Comparison of ENCODE assay signal across 1 cellular context in genomic region chr13:26476111-26476743, GRCh38.
A peak's percentile ranks its signal among the peaks of the same experiment; 100 is the strongest.
TF ChIP-seq lines count a peak whose summit lies in the region.

No MANE protein-coding gene starts in this region.

TF ChIP-seq in HepG2, 621 proteins besides CTCF, POLR2A, EP300 and RAD21 (continued from another document and continues in another):
- TF ChIP-seq, protein P1, sequence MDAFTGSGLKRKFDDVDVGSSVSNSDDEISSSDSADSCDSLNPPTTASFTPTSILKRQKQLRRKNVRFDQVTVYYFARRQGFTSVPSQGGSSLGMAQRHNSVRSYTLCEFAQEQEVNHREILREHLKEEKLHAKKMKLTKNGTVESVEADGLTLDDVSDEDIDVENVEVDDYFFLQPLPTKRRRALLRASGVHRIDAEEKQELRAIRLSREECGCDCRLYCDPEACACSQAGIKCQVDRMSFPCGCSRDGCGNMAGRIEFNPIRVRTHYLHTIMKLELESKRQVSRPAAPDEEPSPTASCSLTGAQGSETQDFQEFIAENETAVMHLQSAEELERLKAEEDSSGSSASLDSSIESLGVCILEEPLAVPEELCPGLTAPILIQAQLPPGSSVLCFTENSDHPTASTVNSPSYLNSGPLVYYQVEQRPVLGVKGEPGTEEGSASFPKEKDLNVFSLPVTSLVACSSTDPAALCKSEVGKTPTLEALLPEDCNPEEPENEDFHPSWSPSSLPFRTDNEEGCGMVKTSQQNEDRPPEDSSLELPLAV (CRISPR knock-in tag; conservative IDR thresholded peaks at IDR 0.05; ENCODE audit: low read depth) = no peak
- TF ChIP-seq NR2C2 (CRISPR knock-in tag; IDR thresholded peaks at IDR 0.05; ENCODE audit: borderline replicate concordance) = peak; percentile 21; the same call in 1 of the 2 replicates
- TF ChIP-seq DDIT3 (CRISPR knock-in tag; IDR thresholded peaks at IDR 0.05) = no peak
- TF ChIP-seq RARA (CRISPR knock-in tag; IDR thresholded peaks at IDR 0.05) = 0 out of 2 replicates have a peak, but pooled peaks have one; percentile 30
- no peak for TF ChIP-seq NCOA1 (CRISPR knock-in tag; IDR thresholded peaks at IDR 0.05)
- no peak for TF ChIP-seq ZNF570 (CRISPR knock-in tag; IDR thresholded peaks at IDR 0.05; ENCODE audit: borderline replicate concordance)
- TF ChIP-seq ZNF691 (CRISPR knock-in tag; IDR thresholded peaks at IDR 0.05; ENCODE audit: borderline replicate concordance, low read depth) = 0 out of 2 replicates have a peak, but pooled peaks have one; percentile 38
- TF ChIP-seq, protein P2, sequence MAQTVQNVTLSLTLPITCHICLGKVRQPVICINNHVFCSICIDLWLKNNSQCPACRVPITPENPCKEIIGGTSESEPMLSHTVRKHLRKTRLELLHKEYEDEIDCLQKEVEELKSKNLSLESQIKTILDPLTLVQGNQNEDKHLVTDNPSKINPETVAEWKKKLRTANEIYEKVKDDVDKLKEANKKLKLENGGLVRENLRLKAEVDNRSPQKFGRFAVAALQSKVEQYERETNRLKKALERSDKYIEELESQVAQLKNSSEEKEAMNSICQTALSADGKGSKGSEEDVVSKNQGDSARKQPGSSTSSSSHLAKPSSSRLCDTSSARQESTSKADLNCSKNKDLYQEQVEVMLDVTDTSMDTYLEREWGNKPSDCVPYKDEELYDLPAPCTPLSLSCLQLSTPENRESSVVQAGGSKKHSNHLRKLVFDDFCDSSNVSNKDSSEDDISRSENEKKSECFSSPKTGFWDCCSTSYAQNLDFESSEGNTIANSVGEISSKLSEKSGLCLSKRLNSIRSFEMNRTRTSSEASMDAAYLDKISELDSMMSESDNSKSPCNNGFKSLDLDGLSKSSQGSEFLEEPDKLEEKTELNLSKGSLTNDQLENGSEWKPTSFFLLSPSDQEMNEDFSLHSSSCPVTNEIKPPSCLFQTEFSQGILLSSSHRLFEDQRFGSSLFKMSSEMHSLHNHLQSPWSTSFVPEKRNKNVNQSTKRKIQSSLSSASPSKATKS (CRISPR knock-in tag; IDR thresholded peaks at IDR 0.05) = no peak
- TF ChIP-seq ESRRA (CRISPR knock-in tag; IDR thresholded peaks at IDR 0.05; ENCODE audit: low read depth) = peak; percentile 77; the same call in 1 of the 2 replicates
- no peak for TF ChIP-seq ZNF557 (CRISPR knock-in tag; IDR thresholded peaks at IDR 0.05)
- no peak for TF ChIP-seq SMC3 (IDR thresholded peaks at IDR 0.05; ENCODE audit: low read length)
- TF ChIP-seq, protein P3, sequence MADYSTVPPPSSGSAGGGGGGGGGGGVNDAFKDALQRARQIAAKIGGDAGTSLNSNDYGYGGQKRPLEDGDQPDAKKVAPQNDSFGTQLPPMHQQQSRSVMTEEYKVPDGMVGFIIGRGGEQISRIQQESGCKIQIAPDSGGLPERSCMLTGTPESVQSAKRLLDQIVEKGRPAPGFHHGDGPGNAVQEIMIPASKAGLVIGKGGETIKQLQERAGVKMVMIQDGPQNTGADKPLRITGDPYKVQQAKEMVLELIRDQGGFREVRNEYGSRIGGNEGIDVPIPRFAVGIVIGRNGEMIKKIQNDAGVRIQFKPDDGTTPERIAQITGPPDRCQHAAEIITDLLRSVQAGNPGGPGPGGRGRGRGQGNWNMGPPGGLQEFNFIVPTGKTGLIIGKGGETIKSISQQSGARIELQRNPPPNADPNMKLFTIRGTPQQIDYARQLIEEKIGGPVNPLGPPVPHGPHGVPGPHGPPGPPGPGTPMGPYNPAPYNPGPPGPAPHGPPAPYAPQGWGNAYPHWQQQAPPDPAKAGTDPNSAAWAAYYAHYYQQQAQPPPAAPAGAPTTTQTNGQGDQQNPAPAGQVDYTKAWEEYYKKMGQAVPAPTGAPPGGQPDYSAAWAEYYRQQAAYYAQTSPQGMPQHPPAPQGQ (CRISPR knock-in tag; IDR thresholded peaks at IDR 0.05; ENCODE audit: borderline replicate concordance) = no peak
- TF ChIP-seq IRF2 (CRISPR knock-in tag; IDR thresholded peaks at IDR 0.05) = no peak
- TF ChIP-seq, protein P4, sequence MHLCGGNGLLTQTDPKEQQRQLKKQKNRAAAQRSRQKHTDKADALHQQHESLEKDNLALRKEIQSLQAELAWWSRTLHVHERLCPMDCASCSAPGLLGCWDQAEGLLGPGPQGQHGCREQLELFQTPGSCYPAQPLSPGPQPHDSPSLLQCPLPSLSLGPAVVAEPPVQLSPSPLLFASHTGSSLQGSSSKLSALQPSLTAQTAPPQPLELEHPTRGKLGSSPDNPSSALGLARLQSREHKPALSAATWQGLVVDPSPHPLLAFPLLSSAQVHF (CRISPR knock-in tag; IDR thresholded peaks at IDR 0.05) = no peak
- TF ChIP-seq, protein P5, sequence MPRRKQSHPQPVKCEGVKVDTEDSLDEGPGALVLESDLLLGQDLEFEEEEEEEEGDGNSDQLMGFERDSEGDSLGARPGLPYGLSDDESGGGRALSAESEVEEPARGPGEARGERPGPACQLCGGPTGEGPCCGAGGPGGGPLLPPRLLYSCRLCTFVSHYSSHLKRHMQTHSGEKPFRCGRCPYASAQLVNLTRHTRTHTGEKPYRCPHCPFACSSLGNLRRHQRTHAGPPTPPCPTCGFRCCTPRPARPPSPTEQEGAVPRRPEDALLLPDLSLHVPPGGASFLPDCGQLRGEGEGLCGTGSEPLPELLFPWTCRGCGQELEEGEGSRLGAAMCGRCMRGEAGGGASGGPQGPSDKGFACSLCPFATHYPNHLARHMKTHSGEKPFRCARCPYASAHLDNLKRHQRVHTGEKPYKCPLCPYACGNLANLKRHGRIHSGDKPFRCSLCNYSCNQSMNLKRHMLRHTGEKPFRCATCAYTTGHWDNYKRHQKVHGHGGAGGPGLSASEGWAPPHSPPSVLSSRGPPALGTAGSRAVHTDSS (CRISPR knock-in tag; conservative IDR thresholded peaks at IDR 0.05) = no peak
- TF ChIP-seq, protein P6, sequence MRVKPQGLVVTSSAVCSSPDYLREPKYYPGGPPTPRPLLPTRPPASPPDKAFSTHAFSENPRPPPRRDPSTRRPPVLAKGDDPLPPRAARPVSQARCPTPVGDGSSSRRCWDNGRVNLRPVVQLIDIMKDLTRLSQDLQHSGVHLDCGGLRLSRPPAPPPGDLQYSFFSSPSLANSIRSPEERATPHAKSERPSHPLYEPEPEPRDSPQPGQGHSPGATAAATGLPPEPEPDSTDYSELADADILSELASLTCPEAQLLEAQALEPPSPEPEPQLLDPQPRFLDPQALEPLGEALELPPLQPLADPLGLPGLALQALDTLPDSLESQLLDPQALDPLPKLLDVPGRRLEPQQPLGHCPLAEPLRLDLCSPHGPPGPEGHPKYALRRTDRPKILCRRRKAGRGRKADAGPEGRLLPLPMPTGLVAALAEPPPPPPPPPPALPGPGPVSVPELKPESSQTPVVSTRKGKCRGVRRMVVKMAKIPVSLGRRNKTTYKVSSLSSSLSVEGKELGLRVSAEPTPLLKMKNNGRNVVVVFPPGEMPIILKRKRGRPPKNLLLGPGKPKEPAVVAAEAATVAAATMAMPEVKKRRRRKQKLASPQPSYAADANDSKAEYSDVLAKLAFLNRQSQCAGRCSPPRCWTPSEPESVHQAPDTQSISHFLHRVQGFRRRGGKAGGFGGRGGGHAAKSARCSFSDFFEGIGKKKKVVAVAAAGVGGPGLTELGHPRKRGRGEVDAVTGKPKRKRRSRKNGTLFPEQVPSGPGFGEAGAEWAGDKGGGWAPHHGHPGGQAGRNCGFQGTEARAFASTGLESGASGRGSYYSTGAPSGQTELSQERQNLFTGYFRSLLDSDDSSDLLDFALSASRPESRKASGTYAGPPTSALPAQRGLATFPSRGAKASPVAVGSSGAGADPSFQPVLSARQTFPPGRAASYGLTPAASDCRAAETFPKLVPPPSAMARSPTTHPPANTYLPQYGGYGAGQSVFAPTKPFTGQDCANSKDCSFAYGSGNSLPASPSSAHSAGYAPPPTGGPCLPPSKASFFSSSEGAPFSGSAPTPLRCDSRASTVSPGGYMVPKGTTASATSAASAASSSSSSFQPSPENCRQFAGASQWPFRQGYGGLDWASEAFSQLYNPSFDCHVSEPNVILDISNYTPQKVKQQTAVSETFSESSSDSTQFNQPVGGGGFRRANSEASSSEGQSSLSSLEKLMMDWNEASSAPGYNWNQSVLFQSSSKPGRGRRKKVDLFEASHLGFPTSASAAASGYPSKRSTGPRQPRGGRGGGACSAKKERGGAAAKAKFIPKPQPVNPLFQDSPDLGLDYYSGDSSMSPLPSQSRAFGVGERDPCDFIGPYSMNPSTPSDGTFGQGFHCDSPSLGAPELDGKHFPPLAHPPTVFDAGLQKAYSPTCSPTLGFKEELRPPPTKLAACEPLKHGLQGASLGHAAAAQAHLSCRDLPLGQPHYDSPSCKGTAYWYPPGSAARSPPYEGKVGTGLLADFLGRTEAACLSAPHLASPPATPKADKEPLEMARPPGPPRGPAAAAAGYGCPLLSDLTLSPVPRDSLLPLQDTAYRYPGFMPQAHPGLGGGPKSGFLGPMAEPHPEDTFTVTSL (CRISPR knock-in tag; IDR thresholded peaks at IDR 0.05; ENCODE audit: borderline replicate concordance) = no peak
- no peak for TF ChIP-seq BHLHE40 (IDR thresholded peaks at IDR 0.05; ENCODE audit: low read length)
- TF ChIP-seq ZFP62 (CRISPR knock-in tag; IDR thresholded peaks at IDR 0.05) = no peak
- no peak for TF ChIP-seq ZNF232 (CRISPR knock-in tag; IDR thresholded peaks at IDR 0.05; ENCODE audit: borderline replicate concordance)
- TF ChIP-seq MXD1 (CRISPR knock-in tag; IDR thresholded peaks at IDR 0.05) = no peak
- no peak for TF ChIP-seq MIER2 (CRISPR knock-in tag; IDR thresholded peaks at IDR 0.05)
- 0 out of 2 replicates have a peak, but pooled peaks have one; percentile 13 for TF ChIP-seq THAP11 (CRISPR knock-in tag; IDR thresholded peaks at IDR 0.05)
- TF ChIP-seq, protein P7, sequence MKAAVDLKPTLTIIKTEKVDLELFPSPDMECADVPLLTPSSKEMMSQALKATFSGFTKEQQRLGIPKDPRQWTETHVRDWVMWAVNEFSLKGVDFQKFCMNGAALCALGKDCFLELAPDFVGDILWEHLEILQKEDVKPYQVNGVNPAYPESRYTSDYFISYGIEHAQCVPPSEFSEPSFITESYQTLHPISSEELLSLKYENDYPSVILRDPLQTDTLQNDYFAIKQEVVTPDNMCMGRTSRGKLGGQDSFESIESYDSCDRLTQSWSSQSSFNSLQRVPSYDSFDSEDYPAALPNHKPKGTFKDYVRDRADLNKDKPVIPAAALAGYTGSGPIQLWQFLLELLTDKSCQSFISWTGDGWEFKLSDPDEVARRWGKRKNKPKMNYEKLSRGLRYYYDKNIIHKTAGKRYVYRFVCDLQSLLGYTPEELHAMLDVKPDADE (CRISPR knock-in tag; IDR thresholded peaks at IDR 0.05) = no peak
- peak; percentile 34; the same call in 1 of the 2 replicates for TF ChIP-seq PHF20 (CRISPR knock-in tag; IDR thresholded peaks at IDR 0.05)
- TF ChIP-seq ISL2 (CRISPR knock-in tag; IDR thresholded peaks at IDR 0.05) = no peak
- TF ChIP-seq TFDP1 (CRISPR knock-in tag; IDR thresholded peaks at IDR 0.05; ENCODE audit: borderline replicate concordance) = no peak
- no peak for TF ChIP-seq TOE1 (CRISPR knock-in tag; IDR thresholded peaks at IDR 0.05)
- TF ChIP-seq SP2 (CRISPR knock-in tag; IDR thresholded peaks at IDR 0.05) = no peak
- TF ChIP-seq NR2F1 (CRISPR knock-in tag; IDR thresholded peaks at IDR 0.05) = 0 out of 4 replicates have a peak, but pooled peaks have one; percentile 16 to 39
- TF ChIP-seq, protein P8, sequence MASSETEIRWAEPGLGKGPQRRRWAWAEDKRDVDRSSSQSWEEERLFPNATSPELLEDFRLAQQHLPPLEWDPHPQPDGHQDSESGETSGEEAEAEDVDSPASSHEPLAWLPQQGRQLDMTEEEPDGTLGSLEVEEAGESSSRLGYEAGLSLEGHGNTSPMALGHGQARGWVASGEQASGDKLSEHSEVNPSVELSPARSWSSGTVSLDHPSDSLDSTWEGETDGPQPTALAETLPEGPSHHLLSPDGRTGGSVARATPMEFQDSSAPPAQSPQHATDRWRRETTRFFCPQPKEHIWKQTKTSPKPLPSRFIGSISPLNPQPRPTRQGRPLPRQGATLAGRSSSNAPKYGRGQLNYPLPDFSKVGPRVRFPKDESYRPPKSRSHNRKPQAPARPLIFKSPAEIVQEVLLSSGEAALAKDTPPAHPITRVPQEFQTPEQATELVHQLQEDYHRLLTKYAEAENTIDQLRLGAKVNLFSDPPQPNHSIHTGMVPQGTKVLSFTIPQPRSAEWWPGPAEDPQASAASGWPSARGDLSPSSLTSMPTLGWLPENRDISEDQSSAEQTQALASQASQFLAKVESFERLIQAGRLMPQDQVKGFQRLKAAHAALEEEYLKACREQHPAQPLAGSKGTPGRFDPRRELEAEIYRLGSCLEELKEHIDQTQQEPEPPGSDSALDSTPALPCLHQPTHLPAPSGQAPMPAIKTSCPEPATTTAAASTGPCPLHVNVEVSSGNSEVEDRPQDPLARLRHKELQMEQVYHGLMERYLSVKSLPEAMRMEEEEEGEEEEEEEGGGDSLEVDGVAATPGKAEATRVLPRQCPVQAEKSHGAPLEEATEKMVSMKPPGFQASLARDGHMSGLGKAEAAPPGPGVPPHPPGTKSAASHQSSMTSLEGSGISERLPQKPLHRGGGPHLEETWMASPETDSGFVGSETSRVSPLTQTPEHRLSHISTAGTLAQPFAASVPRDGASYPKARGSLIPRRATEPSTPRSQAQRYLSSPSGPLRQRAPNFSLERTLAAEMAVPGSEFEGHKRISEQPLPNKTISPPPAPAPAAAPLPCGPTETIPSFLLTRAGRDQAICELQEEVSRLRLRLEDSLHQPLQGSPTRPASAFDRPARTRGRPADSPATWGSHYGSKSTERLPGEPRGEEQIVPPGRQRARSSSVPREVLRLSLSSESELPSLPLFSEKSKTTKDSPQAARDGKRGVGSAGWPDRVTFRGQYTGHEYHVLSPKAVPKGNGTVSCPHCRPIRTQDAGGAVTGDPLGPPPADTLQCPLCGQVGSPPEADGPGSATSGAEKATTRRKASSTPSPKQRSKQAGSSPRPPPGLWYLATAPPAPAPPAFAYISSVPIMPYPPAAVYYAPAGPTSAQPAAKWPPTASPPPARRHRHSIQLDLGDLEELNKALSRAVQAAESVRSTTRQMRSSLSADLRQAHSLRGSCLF (CRISPR knock-in tag; IDR thresholded peaks at IDR 0.05; ENCODE audit: borderline replicate concordance) = no peak
